14 cellular contexts compared by ENCODE assay signal in the genomic region with DNA sequence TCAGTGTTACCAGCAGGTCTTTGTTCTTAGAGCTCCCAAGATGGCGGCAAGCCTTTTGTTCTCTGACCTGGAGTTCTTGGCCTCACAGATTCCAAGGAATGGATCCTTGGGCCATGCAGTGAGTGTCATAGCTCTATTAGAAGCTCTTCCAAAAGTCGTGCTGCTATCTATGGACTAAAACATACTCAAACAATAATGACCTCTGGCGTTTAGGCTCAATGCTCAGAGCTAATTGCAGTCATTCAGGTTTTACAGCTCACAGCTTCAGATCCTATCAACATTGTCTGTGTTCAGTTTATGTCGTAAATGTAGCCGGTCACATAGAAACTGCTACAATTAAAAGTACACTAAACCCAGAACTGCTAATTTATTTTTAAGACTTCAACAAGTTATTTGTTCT. TPM values are rescaled to one million over a fixed set of nuclear protein-coding genes. Genes with fewer than 3 reads are reported as not detected.
DNase-seq lines count a peak whose midpoint lies in the region; ATAC-seq and TF ChIP-seq lines count a peak whose summit lies in the region.
"Had no signal": no experiment of that assay in that cellular context is flagged by ENCODE, and none has a peak within 500 bp of the region (broad histone marks: within the 10 kb centered on the region; RNA-seq: fewer than 3 reads in every experiment).

No MANE protein-coding gene starts in this region.

- H3K4me1 ChIP-seq in RWPE2 (ENCODE audit: insufficient read depth, poor library complexity, severe bottlenecking) (peaks cover 10% of the 10 kb centered on the region), esophagus squamous epithelium (peaks cover 0 to 28% (median 0%) of the 10 kb centered on the region in 3 donors)
- H3K4me1 ChIP-seq: BE2C had no signal

- intact Hi-C loops in esophagus squamous epithelium (cut with DNase I) = no loop called here

- ATAC-seq in RWPE2 (ENCODE audit: low read depth) (no peak), omental fat pad (ENCODE audit: low FRiP score) (no peak)
- ATAC-seq: CD8-positive, alpha-beta T cell; Panc1 had no signal

- H3K27ac ChIP-seq in RWPE2 (ENCODE audit: poor library complexity, severe bottlenecking) (peak overlapping the region; percentile 32), esophagus squamous epithelium (peak overlapping the region in 3 of 4 donors; percentile 69 to 80 (median 70)), skin epidermis (peak overlapping the region in 12 of 21 experiments; percentile 5 to 62 (median 30))

- H3K36me3 ChIP-seq in RWPE2 (ENCODE audit: low read depth) = no peaks in the 10 kb centered on the region
- H3K36me3 ChIP-seq in esophagus squamous epithelium = no peaks in the 10 kb centered on the region
- H3K36me3 ChIP-seq: BE2C had no signal

- H3K27me3 ChIP-seq in RWPE2 (ENCODE audit: insufficient read depth, poor library complexity, severe bottlenecking) (no peaks in the 10 kb centered on the region), esophagus squamous epithelium (no peaks in the 10 kb centered on the region)
- H3K27me3 ChIP-seq: BE2C had no signal

- DNase-seq in HT-29 (ENCODE audit: low spot score) (peak; percentile 43), RWPE2 (ENCODE audit: low spot score) (no peak), esophagus squamous epithelium (lab: John Stamatoyannopoulos, UW) (no peak), omental fat pad (ENCODE audit: low spot score) (no peak), amniotic stem cell (lab: John Stamatoyannopoulos, UW) (no peak), GDM1 (lab: John Stamatoyannopoulos, UW) (no peak)
- DNase-seq: BE2C; CD8-positive, alpha-beta T cell; NCI-H1048; NCI-H2107; NCI-H69; SHP77 had no signal

- no peaks in the 10 kb centered on the region for H3K9me3 ChIP-seq in RWPE2 (ENCODE audit: severe bottlenecking)
- no peaks in the 10 kb centered on the region for H3K9me3 ChIP-seq in esophagus squamous epithelium
- H3K9me3 ChIP-seq: BE2C had no signal

- TF ChIP-seq POLR2A in esophagus squamous epithelium (IDR thresholded peaks at IDR 0.05) = no peak

- H3K4me3 ChIP-seq in RWPE2 (ENCODE audit: severe bottlenecking) (no peak overlapping the region), esophagus squamous epithelium (no peak overlapping the region), skin epidermis (no peak overlapping the region)

- TF ChIP-seq CTCF in RWPE2 (IDR thresholded peaks at IDR 0.05; ENCODE audit: poor library complexity, severe bottlenecking) = no peak
- TF ChIP-seq CTCF in esophagus squamous epithelium (IDR thresholded peaks at IDR 0.05) = no peak
- no peak for TF ChIP-seq CTCF in omental fat pad (IDR thresholded peaks at IDR 0.05)

- 45 to 53% methylated on average over 5 of the region's 5 CpGs for WGBS in esophagus squamous epithelium, 2 donors

RNA-seq across cellular contexts. Expression of gene CCRL2, which starts 22.2 kb away (rescaled TPM):
- 7.4 and 9.7 TPM in 2 replicates for total RNA-seq in HT-29 (2014; rRNA removed; shearing (Covaris generic))
- 1 to 10 TPM in 2 of 4 donors, under 1 TPM in 1, not detected in 1; 0.48 to 1.5 (median 1.1) TPM for total RNA-seq in esophagus squamous epithelium
- 10 to 100 TPM in 3 of 4 donors, 1 to 10 TPM in 1; 6.8 to 17.8 (median 12.8) TPM for total RNA-seq in omental fat pad

RNA-seq across cellular contexts. Expression of gene LTF, which starts 35.5 kb away (rescaled TPM):
- 0.03 and 1.1 TPM in 2 replicates for total RNA-seq in HT-29 (2014; rRNA removed; shearing (Covaris generic))
- total RNA-seq in esophagus squamous epithelium (100 to 1,000 TPM in 1 of 4 donors, 1 to 10 TPM in 2, under 1 TPM in 1; 0.57 to 204 (median 2.6) TPM), omental fat pad (1 to 10 TPM; 3.0 to 9.6 (median 6.9) TPM)
- total RNA-seq: CD8-positive, alpha-beta T cell had no signal

RNA-seq across cellular contexts. Expression of gene CCR5, which starts 58.5 kb away (rescaled TPM):
- not detected in 2 replicates for total RNA-seq in HT-29 (2014; rRNA removed; shearing (Covaris generic))
- total RNA-seq in esophagus squamous epithelium (1 to 10 TPM in 2 of 4 donors, under 1 TPM in 2; 0.61 to 2.5 (median 0.93) TPM), omental fat pad (1 to 10 TPM in 2 of 4 donors, under 1 TPM in 2; 0.16 to 5.2 (median 0.78) TPM)
